10 cellular contexts compared by ENCODE assay signal in genomic region chr6:2760882-2761842, GRCh38. TPM values are rescaled to one million over a fixed set of nuclear protein-coding genes. Genes with fewer than 3 reads are reported as not detected.
DNase-seq lines count a peak whose midpoint lies in the region; FAIRE-seq and TF ChIP-seq lines count a peak whose summit lies in the region.
"Had no signal": no experiment of that assay in that cellular context is flagged by ENCODE, and none has a peak within 500 bp of the region (broad histone marks: within the 10 kb centered on the region; RNA-seq: fewer than 3 reads in every experiment).

No MANE protein-coding gene starts in this region.

- H2BK12ac ChIP-seq in H1 (ENCODE audit: low read depth, low read length): no peak overlapping the region

- no peak overlapping the region for H3K56ac ChIP-seq in H1 (replicated peaks; ENCODE audit: insufficient read length, low read depth, low read length)

- H3K4me3 ChIP-seq in H1 (ENCODE audit: extremely low read depth in 1 of 4, insufficient read depth in 2 of 4, low read depth in 3 of 4, low read length in 4 of 4) (no peak overlapping the region), smooth muscle cell (no peak overlapping the region)
- H3K4me3 ChIP-seq: pancreas had no signal

- CTCF ChIA-PET in H1 (lab: Charles Lee; ENCODE audit: partially characterized antibody): interaction anchor here (0.7 to 9.0 kb wide), 11 partner anchors 8 to 291 kb away, joined by 3 to 163 read pairs (median 4); partner anchors contain the start of gene MYLK4

- TF ChIP-seq RAD21 in H1 (IDR thresholded peaks at IDR 0.05 in 1 of 2, conservative IDR thresholded peaks at IDR 0.05 in 1 of 2; ENCODE audit: low read depth in 2 of 2, low read length in 2 of 2): peak in 1 of 2 experiments; percentile 25; a peak in 2 of 4 replicates

- H3K27ac ChIP-seq in H1 (ENCODE audit: low read depth, low read length) (no peak overlapping the region), smooth muscle cell (ENCODE audit: low read depth) (no peak overlapping the region)
- H3K27ac ChIP-seq: pancreas had no signal

- H3K14ac ChIP-seq in H1 (ENCODE audit: insufficient read length): no peak overlapping the region

- POLR2A ChIA-PET in H1 (lab: Charles Lee; ENCODE audit: partially characterized antibody): no interaction called here

- TF ChIP-seq CTCF in H1 (IDR thresholded peaks at IDR 0.05; ENCODE audit: control extremely low read depth in 1 of 3, insufficient read depth in 1 of 3, low read depth in 1 of 3, low read length in 3 of 3): peak in 2 of 3 experiments; percentile 14 to 43; a peak in 2 of 4 replicates
- TF ChIP-seq CTCF in smooth muscle cell (IDR thresholded peaks at IDR 0.05; ENCODE audit: borderline replicate concordance, insufficient read depth, poor library complexity, severe bottlenecking): peak; percentile 49

- no peak overlapping the region for H3K4ac ChIP-seq in H1 (replicated peaks; ENCODE audit: insufficient read length, low read depth, low read length)

- H2AK5ac ChIP-seq in H1 (ENCODE audit: low read depth, low read length): no peak overlapping the region

- no peaks in the 10 kb centered on the region for H3F3A ChIP-seq in smooth muscle cell (ENCODE audit: low read depth)

- no peak for TF ChIP-seq POLR2A in H1 (IDR thresholded peaks at IDR 0.05; ENCODE audit: control extremely low read depth in 1 of 2, low read depth in 2 of 2, low read length in 2 of 2)

- H3K23me2 ChIP-seq in H1 (ENCODE audit: low read depth, low read length): peaks cover 7% of the 10 kb centered on the region

- H3K27me3 ChIP-seq in H1 (replicated peaks in 1 of 4; ENCODE audit: control insufficient read depth in 3 of 4, extremely low read depth in 1 of 4, insufficient read depth in 3 of 4, low read length in 3 of 4): no peaks in the 10 kb centered on the region
- H3K27me3 ChIP-seq in smooth muscle cell (ENCODE audit: low read depth): no peaks in the 10 kb centered on the region
- H3K27me3 ChIP-seq: pancreas had no signal

- H4K20me1 ChIP-seq in H1 (replicated peaks in 1 of 2; ENCODE audit: control insufficient read depth in 1 of 2, insufficient read depth in 2 of 2, low read length in 2 of 2): peaks cover under 1% of the 10 kb centered on the region in 2 experiments
- H4K20me1 ChIP-seq in smooth muscle cell (ENCODE audit: low read depth): peaks cover under 1% of the 10 kb centered on the region

- H3K36me3 ChIP-seq in H1 (ENCODE audit: control insufficient read depth in 2 of 4, insufficient read depth in 4 of 4, low read length in 3 of 4): no peaks in the 10 kb centered on the region
- H3K36me3 ChIP-seq in smooth muscle cell (ENCODE audit: low read depth): no peaks in the 10 kb centered on the region
- H3K36me3 ChIP-seq: pancreas had no signal

- H3K9me3 ChIP-seq in H1 (ENCODE audit: insufficient read depth in 2 of 2, low read depth in 1 of 2, low read length in 1 of 2) (no peaks in the 10 kb centered on the region), smooth muscle cell (replicated peaks; ENCODE audit: low read depth) (no peaks in the 10 kb centered on the region)
- H3K9me3 ChIP-seq: pancreas had no signal

- FAIRE-seq in H1 (lab: Jason Lieb, UNC): no peak
- FAIRE-seq: pancreas had no signal

- H4K5ac ChIP-seq in H1 (ENCODE audit: insufficient read length, low read depth, low read length): no peak overlapping the region

- H2BK5ac ChIP-seq in H1 (ENCODE audit: low read depth, low read length): no peak overlapping the region

- H2BK20ac ChIP-seq in H1 (ENCODE audit: low read length): no peak overlapping the region

- no peak overlapping the region for H4K91ac ChIP-seq in H1 (replicated peaks; ENCODE audit: insufficient read length, low read length)

- no peak for TF ChIP-seq EP300 in H1 (IDR thresholded peaks at IDR 0.05; ENCODE audit: borderline replicate concordance in 1 of 2, low read depth in 2 of 2, low read length in 2 of 2)

- H2BK15ac ChIP-seq in H1 (ENCODE audit: low read length): no peak overlapping the region

- 74% methylated on average over 8 of the region's 8 CpGs; no CpG with 5 or more reads in 1 of the 2 experiments for WGBS in H1 (ENCODE audit: extremely low coverage in 1 of 2, insufficient coverage in 1 of 2, insufficient read length in 1 of 2, insufficient replicate concordance in 2 of 2, low coverage in 1 of 2, low lambda C conversion rate in 2 of 2, missing lambda C conversion rate in 1 of 2), 2 experiments
- 68% methylated on average over 8 of the region's 8 CpGs for WGBS in smooth muscle cell (ENCODE audit: low lambda C conversion rate)

- peaks cover under 1% of the 10 kb centered on the region; the same call in 1 of the 2 replicates for H3K79me1 ChIP-seq in H1 (ENCODE audit: low read depth, low read length)

- H2AFZ ChIP-seq in H1 (ENCODE audit: low read length): no peak overlapping the region
- peak overlapping the region; percentile 26 for H2AFZ ChIP-seq in smooth muscle cell (ENCODE audit: low read depth)

- H3K23ac ChIP-seq in H1 (ENCODE audit: insufficient read length): no peak overlapping the region

- H4K8ac ChIP-seq in H1 (ENCODE audit: extremely low read depth, insufficient read depth, low read length): no peak overlapping the region

- H3K4me2 ChIP-seq in H1 (ENCODE audit: insufficient read depth in 1 of 2, low read depth in 2 of 2, low read length in 2 of 2) (no peak overlapping the region), smooth muscle cell (no peak overlapping the region)

- DNase-seq in activated CD4-positive, alpha-beta T cell treated with anti-CD3 and anti-CD28 coated beads for 48 hours: peak; percentile 29
- DNase-seq in activated CD4-positive, alpha-beta T cell treated with anti-CD3 and anti-CD28 coated beads, Interleukin-2, amount 50 U/mL, for 4 hours: no peak
- DNase-seq in RKO (ENCODE audit: low spot score) (peak; percentile 14), H1 (ENCODE audit: low read depth in 1 of 2, low spot score in 2 of 2) (no peak), smooth muscle cell (lab: John Stamatoyannopoulos, UW; ENCODE audit: unreplicated experiment) (no peak), NOMO-1 treated with dmso at 0.1 percent for 144 hours (lab: John Stamatoyannopoulos, UW; ENCODE audit: unreplicated experiment) (no peak), foreskin melanocyte (no peak), nucleus accumbens (lab: John Stamatoyannopoulos, UW) (no peak)
- DNase-seq: NK-92 treated with Interleukin-12 subunit alpha and Interleukin-12 subunit beta, amount 100 ng/mL, for 24 hours; pancreas had no signal

- H2BK120ac ChIP-seq in H1 (replicated peaks; ENCODE audit: low read depth, low read length): no peak overlapping the region

- H3K4me1 ChIP-seq in H1 (replicated peaks in 1 of 4; ENCODE audit: control insufficient read depth in 3 of 4, insufficient read depth in 4 of 4, low read length in 3 of 4) (no peaks in the 10 kb centered on the region), smooth muscle cell (ENCODE audit: low read depth) (no peaks in the 10 kb centered on the region)

- no peak overlapping the region for H3K18ac ChIP-seq in H1 (ENCODE audit: extremely low read depth, low read length)

- H3K79me2 ChIP-seq in H1 (ENCODE audit: control insufficient read depth in 1 of 2, insufficient read depth in 2 of 2, low read length in 2 of 2): peaks cover under 1 to 3% of the 10 kb centered on the region in 2 experiments; a peak in 2 of 4 replicates
- H3K79me2 ChIP-seq in smooth muscle cell (ENCODE audit: low read depth): peaks cover 3% of the 10 kb centered on the region

- H3K9ac ChIP-seq in H1 (replicated peaks in 1 of 4; ENCODE audit: extremely low read depth in 1 of 4, low read depth in 3 of 4, low read length in 3 of 4) (no peak overlapping the region), smooth muscle cell (ENCODE audit: low read depth) (no peak overlapping the region)

TF ChIP-seq in H1, 55 proteins besides CTCF, POLR2A, EP300 and RAD21:
- TF ChIP-seq POLR2AphosphoS5 (IDR thresholded peaks at IDR 0.05; ENCODE audit: low read depth, low read length): no peak

RNA-seq across cellular contexts. Expression of gene WRNIP1, which starts 4.0 kb away (rescaled TPM):
- total RNA-seq in H1 (2021; fragmentation: NEBNext Ultra II Directional; extraction: Animal tissue kit (Norgen Biotek cat#: 25700)): 39.2 TPM in 2 replicates
- 38.2 and 42.2 TPM in 2 replicates for polyA plus RNA-seq in H1 (2011; rRNA removed)
- 47.3 TPM for polyA plus RNA-seq in H1 (2011; cell fraction: cytosol; rRNA removed)
- 39.8 TPM for polyA plus RNA-seq in H1 (2011; cell fraction: nucleus; rRNA removed)
- 31.7 to 35.4 TPM (median 33.2 TPM) in 4 replicates for polyA plus RNA-seq in H1 (2012, experiment 1 of 2)
- 31.8 TPM for polyA plus RNA-seq in H1 (2012, experiment 2 of 2)
- polyA plus RNA-seq in H1 (2013, experiment 1 of 2): 22.5 TPM
- polyA plus RNA-seq in H1 (2013, experiment 2 of 2): 22.7 TPM
- polyA minus RNA-seq in H1 (2011; rRNA and poly(A)+ RNA removed): 21.8 and 30.5 TPM in 2 replicates
- 16.9 TPM for polyA minus RNA-seq in H1 (2011; cell fraction: cytosol; rRNA and poly(A)+ RNA removed)
- polyA minus RNA-seq in H1 (2011; cell fraction: nucleus; rRNA and poly(A)+ RNA removed): 23.3 TPM
- 20.0 and 27.0 TPM in 2 replicates for total RNA-seq in smooth muscle cell
- 29.6 and 33.8 TPM in 2 replicates for polyA plus RNA-seq in smooth muscle cell

RNA-seq across cellular contexts. Expression of gene MYLK4, which starts 10.4 kb away (rescaled TPM):
- total RNA-seq in H1 (2021; fragmentation: NEBNext Ultra II Directional; extraction: Animal tissue kit (Norgen Biotek cat#: 25700)): 0.13 and 0.17 TPM in 2 replicates
- 0.11 TPM in 2 replicates for polyA plus RNA-seq in H1 (2011; rRNA removed)
- 0.13 TPM for polyA plus RNA-seq in H1 (2011; cell fraction: cytosol; rRNA removed)
- polyA plus RNA-seq in H1 (2011; cell fraction: nucleus; rRNA removed): 0.11 TPM
- 0.09 to 0.17 TPM (median 0.11 TPM) in 4 replicates for polyA plus RNA-seq in H1 (2012, experiment 1 of 2)
- polyA plus RNA-seq in H1 (2012, experiment 2 of 2): not detected
- polyA plus RNA-seq in H1 (2013, experiment 1 of 2): 0.14 TPM
- polyA plus RNA-seq in H1 (2013, experiment 2 of 2): 0.11 TPM
- 0.06 and 0.20 TPM in 2 replicates for polyA minus RNA-seq in H1 (2011; rRNA and poly(A)+ RNA removed)
- not detected for polyA minus RNA-seq in H1 (2011; cell fraction: cytosol; rRNA and poly(A)+ RNA removed)
- polyA minus RNA-seq in H1 (2011; cell fraction: nucleus; rRNA and poly(A)+ RNA removed): 0.10 TPM
- 0.90 and 0.99 TPM in 2 replicates for total RNA-seq in smooth muscle cell
- 0.21 TPM in 1 of 2 replicates, not detected in the other for polyA plus RNA-seq in smooth muscle cell

Comparison
In these comparisons a context has a peak if more than half of its experiments do, and no peak if none do; other contexts are left out.
1. DNase-seq: peak in activated CD4-positive, alpha-beta T cell treated with anti-CD3 and anti-CD28 coated beads for 48 hours (single experiment) and RKO (single experiment); none in activated CD4-positive, alpha-beta T cell treated with anti-CD3 and anti-CD28 coated beads, Interleukin-2, amount 50 U/mL, for 4 hours (0 of 2), H1 (0 of 2), smooth muscle cell (single experiment), NOMO-1 treated with dmso at 0.1 percent for 144 hours (single experiment), foreskin melanocyte (single experiment) and nucleus accumbens (0 of 56).